Comparison of ENCODE assay signal across 1 cellular context in genomic region chr3:135528638-135529037, GRCh38.
TF ChIP-seq lines count a peak whose summit lies in the region.

No MANE protein-coding gene starts in this region.

TF ChIP-seq in HEK293, 187 proteins besides CTCF, POLR2A, EP300 and RAD21 (continued from another document and continues in another):
- TF ChIP-seq TSHZ1 (tag by site-specific recombination; IDR thresholded peaks at IDR 0.05; ENCODE audit: borderline replicate concordance) (peak; percentile 86), ZNF266 (tag by site-specific recombination; IDR thresholded peaks at IDR 0.05; ENCODE audit: low read depth) (no peak), KLF8 (tag by site-specific recombination; IDR thresholded peaks at IDR 0.05) (peak; percentile 76), PRDM1 (tag by site-specific recombination; IDR thresholded peaks at IDR 0.05) (no peak), ZNF48 (tag by site-specific recombination; IDR thresholded peaks at IDR 0.05) (no peak), ZBTB17 (tag by site-specific recombination; IDR thresholded peaks at IDR 0.05) (no peak), ZNF707 (tag by site-specific recombination; IDR thresholded peaks at IDR 0.05) (no peak), ZNF114 (tag by site-specific recombination; IDR thresholded peaks at IDR 0.05) (no peak), GFI1B (tag by site-specific recombination; IDR thresholded peaks at IDR 0.05) (no peak), ZFP37 (tag by site-specific recombination; IDR thresholded peaks at IDR 0.05) (no peak), WT1 (tag by site-specific recombination; IDR thresholded peaks at IDR 0.05) (no peak; the same call in 1 of the 2 replicates), ZNF629 (tag by site-specific recombination; IDR thresholded peaks at IDR 0.05) (peak; percentile 77), ZNF138 (tag by site-specific recombination; IDR thresholded peaks at IDR 0.05; ENCODE audit: borderline replicate concordance) (no peak), OSR2 (tag by site-specific recombination; IDR thresholded peaks at IDR 0.05) (peak; percentile 69), ZBTB10 (tag by site-specific recombination; IDR thresholded peaks at IDR 0.05) (no peak), ZSCAN16 (tag by site-specific recombination; IDR thresholded peaks at IDR 0.05) (no peak), ZNF140 (tag by site-specific recombination; IDR thresholded peaks at IDR 0.05) (no peak), ZNF747 (tag by site-specific recombination; IDR thresholded peaks at IDR 0.05) (no peak), PRDM10 (tag by site-specific recombination; IDR thresholded peaks at IDR 0.05) (no peak), ZNF791 (tag by site-specific recombination; IDR thresholded peaks at IDR 0.05) (no peak), YY1 (tag by site-specific recombination; IDR thresholded peaks at IDR 0.05) (no peak), TRIM28 (IDR thresholded peaks at IDR 0.05; ENCODE audit: borderline replicate concordance, low read length) (no peak), ZNF837 (tag by site-specific recombination; IDR thresholded peaks at IDR 0.05) (no peak), ZFP41 (tag by site-specific recombination; IDR thresholded peaks at IDR 0.05; ENCODE audit: borderline replicate concordance) (no peak), SP7 (tag by site-specific recombination; IDR thresholded peaks at IDR 0.05) (peak; percentile 68), ZNF26 (tag by site-specific recombination; IDR thresholded peaks at IDR 0.05) (no peak), ZNF768 (tag by site-specific recombination; IDR thresholded peaks at IDR 0.05) (no peak), ZNF426 (tag by site-specific recombination; IDR thresholded peaks at IDR 0.05) (no peak), ZNF76 (tag by site-specific recombination; IDR thresholded peaks at IDR 0.05; ENCODE audit: borderline replicate concordance, low read depth) (no peak), ZNF202 (tag by site-specific recombination; IDR thresholded peaks at IDR 0.05; ENCODE audit: borderline replicate concordance) (no peak), GLIS2 (tag by site-specific recombination; IDR thresholded peaks at IDR 0.05) (no peak), ZNF664 (tag by site-specific recombination; IDR thresholded peaks at IDR 0.05) (no peak)
- TF ChIP-seq, protein P1, sequence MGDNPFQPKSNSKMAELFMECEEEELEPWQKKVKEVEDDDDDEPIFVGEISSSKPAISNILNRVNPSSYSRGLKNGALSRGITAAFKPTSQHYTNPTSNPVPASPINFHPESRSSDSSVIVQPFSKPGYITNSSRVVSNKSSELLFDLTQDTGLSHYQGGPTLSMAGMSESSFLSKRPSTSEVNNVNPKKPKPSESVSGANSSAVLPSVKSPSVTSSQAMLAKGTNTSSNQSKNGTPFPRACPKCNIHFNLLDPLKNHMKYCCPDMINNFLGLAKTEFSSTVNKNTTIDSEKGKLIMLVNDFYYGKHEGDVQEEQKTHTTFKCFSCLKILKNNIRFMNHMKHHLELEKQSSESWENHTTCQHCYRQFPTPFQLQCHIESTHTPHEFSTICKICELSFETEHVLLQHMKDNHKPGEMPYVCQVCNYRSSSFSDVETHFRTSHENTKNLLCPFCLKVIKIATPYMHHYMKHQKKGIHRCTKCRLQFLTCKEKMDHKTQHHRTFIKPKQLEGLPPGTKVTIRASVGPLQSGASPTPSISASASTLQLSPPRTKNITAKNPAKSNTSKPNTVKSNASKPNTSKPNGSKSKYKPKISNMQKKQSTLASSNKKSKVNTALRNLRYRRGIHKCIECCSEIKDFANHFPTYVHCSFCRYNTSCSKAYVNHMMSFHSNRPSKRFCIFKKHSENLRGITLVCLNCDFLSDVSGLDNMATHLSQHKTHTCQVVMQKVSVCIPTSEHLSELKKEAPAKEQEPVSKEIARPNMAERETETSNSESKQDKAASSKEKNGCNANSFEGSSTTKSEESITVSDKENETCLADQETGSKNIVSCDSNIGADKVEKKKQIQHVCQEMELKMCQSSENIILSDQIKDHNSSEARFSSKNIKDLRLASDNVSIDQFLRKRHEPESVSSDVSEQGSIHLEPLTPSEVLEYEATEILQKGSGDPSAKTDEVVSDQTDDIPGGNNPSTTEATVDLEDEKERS (tag by site-specific recombination; IDR thresholded peaks at IDR 0.05), result no peak
- TF ChIP-seq, protein P2, sequence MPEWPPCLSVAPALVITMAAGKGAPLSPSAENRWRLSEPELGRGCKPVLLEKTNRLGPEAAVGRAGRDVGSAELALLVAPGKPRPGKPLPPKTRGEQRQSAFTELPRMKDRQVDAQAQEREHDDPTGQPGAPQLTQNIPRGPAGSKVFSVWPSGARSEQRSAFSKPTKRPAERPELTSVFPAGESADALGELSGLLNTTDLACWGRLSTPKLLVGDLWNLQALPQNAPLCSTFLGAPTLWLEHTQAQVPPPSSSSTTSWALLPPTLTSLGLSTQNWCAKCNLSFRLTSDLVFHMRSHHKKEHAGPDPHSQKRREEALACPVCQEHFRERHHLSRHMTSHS (tag by site-specific recombination; IDR thresholded peaks at IDR 0.05), result no peak
- TF ChIP-seq, protein P3, sequence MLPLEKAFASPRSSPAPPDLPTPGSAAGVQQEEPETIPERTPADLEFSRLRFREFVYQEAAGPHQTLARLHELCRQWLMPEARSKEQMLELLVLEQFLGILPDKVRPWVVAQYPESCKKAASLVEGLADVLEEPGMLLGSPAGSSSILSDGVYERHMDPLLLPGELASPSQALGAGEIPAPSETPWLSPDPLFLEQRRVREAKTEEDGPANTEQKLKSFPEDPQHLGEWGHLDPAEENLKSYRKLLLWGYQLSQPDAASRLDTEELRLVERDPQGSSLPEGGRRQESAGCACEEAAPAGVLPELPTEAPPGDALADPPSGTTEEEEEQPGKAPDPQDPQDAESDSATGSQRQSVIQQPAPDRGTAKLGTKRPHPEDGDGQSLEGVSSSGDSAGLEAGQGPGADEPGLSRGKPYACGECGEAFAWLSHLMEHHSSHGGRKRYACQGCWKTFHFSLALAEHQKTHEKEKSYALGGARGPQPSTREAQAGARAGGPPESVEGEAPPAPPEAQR (tag by site-specific recombination; IDR thresholded peaks at IDR 0.05), result no peak
- TF ChIP-seq, protein P4, sequence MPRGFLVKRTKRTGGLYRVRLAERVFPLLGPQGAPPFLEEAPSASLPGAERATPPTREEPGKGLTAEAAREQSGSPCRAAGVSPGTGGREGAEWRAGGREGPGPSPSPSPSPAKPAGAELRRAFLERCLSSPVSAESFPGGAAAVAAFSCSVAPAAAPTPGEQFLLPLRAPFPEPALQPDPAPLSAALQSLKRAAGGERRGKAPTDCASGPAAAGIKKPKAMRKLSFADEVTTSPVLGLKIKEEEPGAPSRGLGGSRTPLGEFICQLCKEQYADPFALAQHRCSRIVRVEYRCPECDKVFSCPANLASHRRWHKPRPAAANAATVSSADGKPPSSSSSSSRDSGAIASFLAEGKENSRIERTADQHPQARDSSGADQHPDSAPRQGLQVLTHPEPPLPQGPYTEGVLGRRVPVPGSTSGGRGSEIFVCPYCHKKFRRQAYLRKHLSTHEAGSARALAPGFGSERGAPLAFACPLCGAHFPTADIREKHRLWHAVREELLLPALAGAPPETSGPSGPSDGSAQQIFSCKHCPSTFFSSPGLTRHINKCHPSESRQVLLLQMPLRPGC (tag by site-specific recombination; IDR thresholded peaks at IDR 0.05), result peak; percentile 69
- TF ChIP-seq, protein P5, sequence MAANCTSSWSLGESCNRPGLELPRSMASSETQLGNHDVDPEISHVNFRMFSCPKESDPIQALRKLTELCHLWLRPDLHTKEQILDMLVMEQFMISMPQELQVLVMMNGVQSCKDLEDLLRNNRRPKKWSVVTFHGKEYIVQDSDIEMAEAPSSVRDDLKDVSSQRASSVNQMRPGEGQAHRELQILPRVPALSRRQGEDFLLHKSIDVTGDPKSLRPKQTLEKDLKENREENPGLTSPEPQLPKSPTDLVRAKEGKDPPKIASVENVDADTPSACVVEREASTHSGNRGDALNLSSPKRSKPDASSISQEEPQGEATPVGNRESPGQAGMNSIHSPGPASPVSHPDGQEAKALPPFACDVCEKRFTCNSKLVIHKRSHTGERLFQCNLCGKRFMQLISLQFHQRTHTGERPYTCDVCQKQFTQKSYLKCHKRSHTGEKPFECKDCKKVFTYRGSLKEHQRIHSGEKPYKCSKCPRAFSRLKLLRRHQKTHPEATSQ (tag by site-specific recombination; IDR thresholded peaks at IDR 0.05), result no peak
- TF ChIP-seq, protein P6, sequence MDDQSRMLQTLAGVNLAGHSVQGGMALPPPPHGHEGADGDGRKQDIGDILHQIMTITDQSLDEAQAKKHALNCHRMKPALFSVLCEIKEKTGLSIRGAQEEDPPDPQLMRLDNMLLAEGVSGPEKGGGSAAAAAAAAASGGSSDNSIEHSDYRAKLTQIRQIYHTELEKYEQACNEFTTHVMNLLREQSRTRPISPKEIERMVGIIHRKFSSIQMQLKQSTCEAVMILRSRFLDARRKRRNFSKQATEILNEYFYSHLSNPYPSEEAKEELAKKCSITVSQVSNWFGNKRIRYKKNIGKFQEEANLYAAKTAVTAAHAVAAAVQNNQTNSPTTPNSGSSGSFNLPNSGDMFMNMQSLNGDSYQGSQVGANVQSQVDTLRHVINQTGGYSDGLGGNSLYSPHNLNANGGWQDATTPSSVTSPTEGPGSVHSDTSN (CRISPR knock-in tag; IDR thresholded peaks at IDR 0.05), result no peak
